Comparison of ENCODE assay signal across 29 cellular contexts in genomic region chr22:20584872-20585639, GRCh38.
A peak's percentile ranks its signal among the peaks of the same experiment; 100 is the strongest.
DNase-seq lines count a peak whose midpoint lies in the region; ATAC-seq, FAIRE-seq and TF ChIP-seq lines count a peak whose summit lies in the region.
"Had no signal": no experiment of that assay in that cellular context is flagged by ENCODE, and none has a peak within 500 bp of the region (broad histone marks: within the 10 kb centered on the region; RNA-seq: fewer than 3 reads in every experiment).

No MANE protein-coding gene starts in this region.

- H3K36me3 Mint-ChIP-seq in activated CD4-positive, alpha-beta T cell treated with anti-CD3 and anti-CD28 coated beads, Interleukin-2, amount 10 ng/mL, durations not matched to agents 7 days and 5 days (ENCODE audit: low read depth): peaks cover 21% of the 10 kb centered on the region
- peaks cover 7% of the 10 kb centered on the region for H3K36me3 Mint-ChIP-seq in CD4-positive, CD25-positive, alpha-beta regulatory T cell
- H3K36me3 Mint-ChIP-seq in T-helper 17 cell (ENCODE audit: low read depth): no peaks in the 10 kb centered on the region
- H3K36me3 Mint-ChIP-seq: activated naive CD8-positive, alpha-beta T cell had no signal

- no peak for ATAC-seq in CD4-positive, CD25-positive, alpha-beta regulatory T cell (ENCODE audit: low read depth in 2 of 2)
- ATAC-seq in T-helper 17 cell (no peak), GM18519 (IDR thresholded peaks at IDR 0.05; ENCODE audit: low FRiP score, unreplicated experiment) (no peak)
- ATAC-seq: activated CD8-positive, alpha-beta T cell treated with anti-CD3 and anti-CD28 coated beads, Interleukin-2, amount 10 ng/mL, durations not matched to agents 7 days and 5 days; gastrocnemius medialis had no signal

- H3K9me3 ChIP-seq in CD4-positive, CD25-positive, alpha-beta regulatory T cell (ENCODE audit: control insufficient read depth in 2 of 2, low read length in 2 of 2): no peaks in the 10 kb centered on the region
- H3K9me3 ChIP-seq in T-helper 17 cell (ENCODE audit: control insufficient read depth, low read length, poor library complexity, severe bottlenecking): no peaks in the 10 kb centered on the region
- H3K9me3 ChIP-seq in kidney (ENCODE audit: control insufficient read depth in 1 of 2, low read length in 2 of 2): no peaks in the 10 kb centered on the region
- H3K9me3 ChIP-seq: Caco-2, gastrocnemius medialis, upper lobe of left lung had no signal

- no peak for DNase-seq in activated CD4-positive, alpha-beta T cell treated with anti-CD3 and anti-CD28 coated beads, Interleukin-2, amount 10 ng/mL, durations not matched to agents 7 days and 5 days
- no peak for DNase-seq in activated CD4-positive, alpha-beta T cell treated with anti-CD3 and anti-CD28 coated beads, Interleukin-2, amount 50 U/mL, for 1 hour
- DNase-seq in CD4-positive, CD25-positive, alpha-beta regulatory T cell: no peak
- DNase-seq in T-helper 17 cell: no peak
- DNase-seq in kidney: peak; percentile 60
- no peak for DNase-seq in activated gamma-delta T cell treated with Interleukin-2 at 50 U/mL for 16 hours
- DNase-seq in T1000 (lab: John Stamatoyannopoulos, UW): no peak
- DNase-seq: activated CD4-positive, CD25-positive, alpha-beta regulatory T cell; activated CD8-positive, alpha-beta T cell treated with anti-CD3 and anti-CD28 coated beads, Interleukin-2, amount 10 ng/mL, durations not matched to agents 7 days and 5 days; activated T-cell treated with anti-CD3 and anti-CD28 coated beads, Interleukin-2, amount 50 U/mL, for 48 hours; Caco-2; effector CD8-positive, alpha-beta T cell; gastrocnemius medialis; hypothalamus; NCI-H1417; NCI-H2171; NCI-H524; stimulated activated CD4-positive, alpha-beta T cell treated with anti-CD3 and anti-CD28 coated beads, Interleukin-4, amount 100 ng/mL, for 24 hours; T-helper 9 cell; upper lobe of left lung had no signal

- no peak overlapping the region for H3K4me3 ChIP-seq in CD4-positive, CD25-positive, alpha-beta regulatory T cell (ENCODE audit: low read depth, low read length)
- H3K4me3 ChIP-seq in kidney (ENCODE audit: low read length in 2 of 2): no peak overlapping the region
- H3K4me3 ChIP-seq: gastrocnemius medialis, SK-N-MC, upper lobe of left lung had no signal

- no peaks in the 10 kb centered on the region for H3K9me3 Mint-ChIP-seq in activated CD4-positive, alpha-beta T cell treated with anti-CD3 and anti-CD28 coated beads, Interleukin-2, amount 10 ng/mL, durations not matched to agents 7 days and 5 days
- H3K9me3 Mint-ChIP-seq in CD4-positive, CD25-positive, alpha-beta regulatory T cell: no peaks in the 10 kb centered on the region
- H3K9me3 Mint-ChIP-seq: memory B cell had no signal

- intact Hi-C loops in kidney (cut with DNase I): no loop called here

- H3K4me1 Mint-ChIP-seq in activated CD4-positive, alpha-beta T cell treated with anti-CD3 and anti-CD28 coated beads, Interleukin-2, amount 10 ng/mL, durations not matched to agents 7 days and 5 days: peaks cover 7% of the 10 kb centered on the region
- H3K4me1 Mint-ChIP-seq in CD4-positive, CD25-positive, alpha-beta regulatory T cell: peaks cover 0 to 12% (median 3%) of the 10 kb centered on the region in 4 donors
- peaks cover 10% of the 10 kb centered on the region for H3K4me1 Mint-ChIP-seq in T-helper 17 cell
- H3K4me1 Mint-ChIP-seq: memory B cell had no signal

- no peak for FAIRE-seq in kidney (lab: Jason Lieb, UNC)
- FAIRE-seq: A204.1, astrocyte, GM12891, GM19239, keratinocyte had no signal

- no peak overlapping the region for H3K4me3 Mint-ChIP-seq in activated CD4-positive, alpha-beta T cell treated with anti-CD3 and anti-CD28 coated beads, Interleukin-2, amount 10 ng/mL, durations not matched to agents 7 days and 5 days
- H3K4me3 Mint-ChIP-seq in CD4-positive, CD25-positive, alpha-beta regulatory T cell: no peak overlapping the region
- H3K4me3 Mint-ChIP-seq in T-helper 17 cell: peak overlapping the region; percentile 15
- H3K4me3 Mint-ChIP-seq: activated CD8-positive, alpha-beta T cell treated with anti-CD3 and anti-CD28 coated beads, Interleukin-2, amount 10 ng/mL, durations not matched to agents 7 days and 5 days; activated naive CD8-positive, alpha-beta T cell; memory B cell had no signal

- CTCF ChIA-PET in activated CD4-positive, alpha-beta T cell treated with anti-CD3 and anti-CD28 coated beads, Interleukin-2, amount 10 ng/mL, durations not matched to agents 7 days and 5 days (lab: Charles Lee): interaction anchor here (2.4 kb wide), 1 partner anchor 18 kb away, joined by 5 read pairs; no protein-coding TSS in a partner anchor

- no peaks in the 10 kb centered on the region for H3K27me3 ChIP-seq in CD4-positive, CD25-positive, alpha-beta regulatory T cell (ENCODE audit: control insufficient read depth, insufficient read depth, low read length)
- H3K27me3 ChIP-seq: gastrocnemius medialis, upper lobe of left lung had no signal

- peak overlapping the region; percentile 25 for H3K27ac Mint-ChIP-seq in activated CD4-positive, alpha-beta T cell treated with anti-CD3 and anti-CD28 coated beads, Interleukin-2, amount 10 ng/mL, durations not matched to agents 7 days and 5 days
- peak overlapping the region in 1 of 3 donors; percentile 69 for H3K27ac Mint-ChIP-seq in CD4-positive, CD25-positive, alpha-beta regulatory T cell
- no peak overlapping the region for H3K27ac Mint-ChIP-seq in T-helper 17 cell
- H3K27ac Mint-ChIP-seq: activated naive CD8-positive, alpha-beta T cell; memory B cell had no signal

- TF ChIP-seq CTCF in kidney (IDR thresholded peaks at IDR 0.05; ENCODE audit: borderline replicate concordance, extremely low read depth, insufficient read depth): no peak

- peaks cover 61% of the 10 kb centered on the region for H3K36me3 ChIP-seq in CD4-positive, CD25-positive, alpha-beta regulatory T cell (ENCODE audit: control insufficient read depth, insufficient read depth, low read length)
- H3K36me3 ChIP-seq in kidney (ENCODE audit: control insufficient read depth in 1 of 2, insufficient read depth in 2 of 2, low read length in 2 of 2): peaks cover 30 to 37% of the 10 kb centered on the region in 2 donors

- POLR2A ChIA-PET in activated CD4-positive, alpha-beta T cell treated with anti-CD3 and anti-CD28 coated beads, Interleukin-2, amount 10 ng/mL, durations not matched to agents 7 days and 5 days (lab: Charles Lee): no interaction called here

- H3K4me1 ChIP-seq in CD4-positive, CD25-positive, alpha-beta regulatory T cell (ENCODE audit: control insufficient read depth, insufficient read depth, low read length, poor library complexity, severe bottlenecking): no peaks in the 10 kb centered on the region
- H3K4me1 ChIP-seq in kidney (ENCODE audit: control insufficient read depth in 1 of 2, insufficient read depth in 1 of 2, low read depth in 1 of 2, low read length in 2 of 2): no peaks in the 10 kb centered on the region
- H3K4me1 ChIP-seq: Caco-2, gastrocnemius medialis had no signal

- H3K9ac ChIP-seq in kidney (ENCODE audit: low read length in 2 of 2): no peak overlapping the region

- H3K27me3 Mint-ChIP-seq in activated CD4-positive, alpha-beta T cell treated with anti-CD3 and anti-CD28 coated beads, Interleukin-2, amount 10 ng/mL, durations not matched to agents 7 days and 5 days: no peaks in the 10 kb centered on the region
- no peaks in the 10 kb centered on the region for H3K27me3 Mint-ChIP-seq in CD4-positive, CD25-positive, alpha-beta regulatory T cell
- H3K27me3 Mint-ChIP-seq in T-helper 17 cell: no peaks in the 10 kb centered on the region
- H3K27me3 Mint-ChIP-seq: activated naive CD8-positive, alpha-beta T cell; memory B cell had no signal

- H3K27ac ChIP-seq in CD4-positive, CD25-positive, alpha-beta regulatory T cell (ENCODE audit: insufficient read depth, low read length, poor library complexity, severe bottlenecking): peak overlapping the region; percentile 8
- H3K27ac ChIP-seq in kidney (ENCODE audit: low read depth in 2 of 2, low read length in 2 of 2): no peak overlapping the region
- H3K27ac ChIP-seq: gastrocnemius medialis, SK-N-MC, upper lobe of left lung had no signal
